Comparison of ENCODE assay signal across 9 cellular contexts in the genomic region with DNA sequence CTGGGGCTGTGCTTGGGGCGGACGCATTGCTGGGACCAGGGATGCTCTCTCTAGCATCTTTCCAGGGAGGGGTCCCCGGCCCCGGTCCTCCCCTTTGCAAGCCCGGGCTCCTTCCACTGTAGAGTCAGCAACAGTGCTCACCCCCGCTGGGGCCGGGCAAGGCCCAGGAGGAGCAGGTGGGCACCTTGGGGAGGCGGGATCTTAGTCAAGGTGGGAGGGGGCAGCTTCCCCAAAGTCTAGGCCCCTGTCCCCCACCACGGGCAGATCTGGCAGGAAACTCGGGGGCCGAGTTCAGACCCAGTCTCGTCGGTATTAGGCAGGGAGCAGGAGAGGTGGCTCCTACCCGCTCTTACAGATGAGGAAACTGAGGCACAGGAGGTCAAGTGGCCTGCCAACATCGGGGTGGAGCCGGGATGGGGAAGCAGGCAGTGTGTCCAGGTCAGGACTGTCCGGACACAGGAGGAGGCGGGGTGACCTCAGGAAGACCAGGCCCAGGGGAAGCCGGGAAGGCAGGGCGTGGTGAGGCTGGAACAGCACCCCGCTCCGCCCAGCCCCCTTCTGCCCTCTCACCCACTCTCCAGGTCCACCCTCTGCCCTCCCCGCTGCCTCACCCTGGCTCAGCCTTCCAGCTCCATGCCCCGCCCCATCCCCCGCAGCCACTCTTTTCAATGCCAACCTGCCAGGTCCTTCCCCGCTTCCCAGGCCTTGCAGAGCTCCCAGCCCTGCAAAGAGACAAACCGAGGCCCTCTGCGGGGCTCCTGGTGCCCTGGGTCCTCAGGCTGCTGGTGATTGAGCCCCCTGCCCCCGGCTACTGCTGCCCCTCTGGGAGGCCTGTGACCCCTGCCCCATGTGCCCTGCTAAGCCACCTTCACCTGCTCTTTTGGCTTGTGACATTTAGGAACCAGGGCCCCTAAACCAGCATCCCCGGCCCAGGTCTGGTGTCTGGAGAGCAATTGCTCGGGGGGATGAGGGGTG. TPM values are rescaled to one million over a fixed set of nuclear protein-coding genes. Genes with fewer than 3 reads are reported as not detected.
DNase-seq lines count a peak whose midpoint lies in the region; ATAC-seq, FAIRE-seq and TF ChIP-seq lines count a peak whose summit lies in the region.
"Not testable (repeated sequence)": the region's sequence is repeated elsewhere in the genome, so short reads cannot be mapped to it uniquely, and the experiment has no call there.
"Had no signal": no experiment of that assay in that cellular context is flagged by ENCODE, and none has a peak within 500 bp of the region (broad histone marks: within the 10 kb centered on the region; RNA-seq: fewer than 3 reads in every experiment).

No MANE protein-coding gene starts in this region.

- 53% methylated on average over 3 of the region's 31 CpGs for WGBS in right lobe of liver (ENCODE audit: insufficient coverage, low coverage, low lambda C conversion rate, missing lambda C conversion rate)
- 71 to 81% methylated on average over 2 to 19 of the region's 31 CpGs for WGBS in pancreas, 2 donors

- not testable (repeated sequence) for TF ChIP-seq POLR2A in H54 (IDR thresholded peaks at IDR 0.05; ENCODE audit: low read depth, low read length); right lobe of liver (IDR thresholded peaks at IDR 0.05)

- H3K9me3 Mint-ChIP-seq in type B pancreatic cell: not testable (repeated sequence)

- intact Hi-C loops in left cardiac atrium (cut with DNase I); pancreas (cut with DNase I): not testable (repeated sequence)
- intact Hi-C loops in right lobe of liver (cut with DNase I): loop anchor here in 1 of 2 donors (10.0 kb wide), 1 partner anchor 483 kb away; no protein-coding TSS in a partner anchor

- H3K4me1 ChIP-seq in right lobe of liver, pancreas: not testable (repeated sequence)

- not testable (repeated sequence) for H3K9me3 ChIP-seq in right lobe of liver, pancreas

- H3K4me3 ChIP-seq in right lobe of liver, pancreas: not testable (repeated sequence)

- not testable (repeated sequence) for H3K4me1 Mint-ChIP-seq in type B pancreatic cell (ENCODE audit: unreplicated experiment)

- H3K27ac ChIP-seq in right lobe of liver, pancreas: not testable (repeated sequence)

- not testable (repeated sequence) for H3K27me3 ChIP-seq in right lobe of liver, pancreas

- peak; percentile 66 to 71 for ATAC-seq in left cardiac atrium
- ATAC-seq in right lobe of liver: peak; percentile 96 to 97 (median 97)
- peak; percentile 43 to 85 (median 65) for ATAC-seq in pancreas

- not testable (repeated sequence) for H3K4me3 Mint-ChIP-seq in type B pancreatic cell

- FAIRE-seq in H54 (lab: Jason Lieb, UNC): peak; percentile 96
- FAIRE-seq in RCC 7860 (lab: Jason Lieb, UNC): peak; percentile 88
- FAIRE-seq in pancreas (lab: Jason Lieb, UNC): not testable (repeated sequence)

- not testable (repeated sequence) for TF ChIP-seq CTCF in right lobe of liver (IDR thresholded peaks at IDR 0.05); pancreas (IDR thresholded peaks at IDR 0.05); type B pancreatic cell (conservative IDR thresholded peaks at IDR 0.05)

- DNase-seq in H54 (ENCODE audit: insufficient read length, low spot score); RCC 7860 (ENCODE audit: low spot score): not testable (repeated sequence)
- DNase-seq in ecto neural progenitor cell (ENCODE audit: low spot score) (peak; percentile 12), left cardiac atrium (peak; percentile 21), right lobe of liver (peak in 2 of 3 donors; percentile 45 to 76), pancreas (peak in 1 of 6 donors; percentile 69), type B pancreatic cell (ENCODE audit: extremely low spot score, unreplicated experiment) (peak; percentile 49)

- not testable (repeated sequence) for H3K36me3 ChIP-seq in right lobe of liver, pancreas

- not testable (repeated sequence) for H3K36me3 Mint-ChIP-seq in type B pancreatic cell

- H3K27ac Mint-ChIP-seq in type B pancreatic cell: not testable (repeated sequence)

- not testable (repeated sequence) for H3K27me3 Mint-ChIP-seq in type B pancreatic cell

RNA-seq across cellular contexts. Expression of a gene that starts 1.8 kb away (rescaled TPM):
- total RNA-seq in left cardiac atrium (10 to 100 TPM in 1 of 2 donors, 1 to 10 TPM in 1; 3.7 to 33.8 TPM), right lobe of liver (1 to 10 TPM in 1 of 6 experiments, under 1 TPM in 2, not detected in 3; 0.22 to 1.5 (median 0.51) TPM), pancreas (1 to 10 TPM in 2 of 6 donors, under 1 TPM in 4; 0.41 to 2.3 (median 0.89) TPM), type B pancreatic cell (ENCODE audit: low replicate concordance) (10.7 and 11.2 TPM in 2 replicates)
- polyA plus RNA-seq in pancreas: 1 to 10 TPM; 2.9 to 3.2 TPM
- total RNA-seq: K562 had no signal
- polyA plus RNA-seq: CD4-positive, alpha-beta memory T cell; K562 had no signal

RNA-seq across cellular contexts. Expression of a gene that starts 30.9 kb away (rescaled TPM):
- total RNA-seq in left cardiac atrium (under 1 TPM; 0.12 to 0.34 TPM), right lobe of liver (under 1 TPM in 2 of 6 experiments, not detected in 4; 0.14 to 0.20 TPM), pancreas (under 1 TPM in 5 of 6 donors, not detected in 1; 0.09 to 0.67 (median 0.37) TPM), type B pancreatic cell (ENCODE audit: low replicate concordance) (0.19 and 0.51 TPM in 2 replicates)
- polyA plus RNA-seq in pancreas: under 1 TPM; 0.19 to 0.61 TPM

RNA-seq across cellular contexts. Expression of a gene that starts 50.7 kb away (rescaled TPM):
- total RNA-seq in left cardiac atrium (10 to 100 TPM in 1 of 2 donors, 1 to 10 TPM in 1; 8.5 to 11.4 TPM), right lobe of liver (10 to 100 TPM in 4 of 6 experiments, 1 to 10 TPM in 2; 8.9 to 16.8 (median 11.1) TPM), pancreas (10 to 100 TPM; 11.5 to 33.6 (median 14.8) TPM), type B pancreatic cell (ENCODE audit: low replicate concordance) (30.1 and 30.6 TPM in 2 replicates)
- polyA plus RNA-seq in pancreas: 10 to 100 TPM; 25.4 to 52.4 TPM
